In genomic region chr2:161233858-161234431, GRCh38 we compare ENCODE assay signal across 13 cellular contexts.
DNase-seq lines count a peak whose midpoint lies in the region; ATAC-seq and FAIRE-seq lines count a peak whose summit lies in the region.
"Had no signal": no experiment of that assay in that cellular context is flagged by ENCODE, and none has a peak within 500 bp of the region (broad histone marks: within the 10 kb centered on the region; RNA-seq: fewer than 3 reads in every experiment).

No MANE protein-coding gene starts in this region.

- no peak for DNase-seq in activated naive CD4-positive, alpha-beta T cell (lab: John Stamatoyannopoulos, UW)
- DNase-seq in SW 1271 (lab: John Stamatoyannopoulos, UW): no peak
- DNase-seq in activated CD8-positive, alpha-beta T cell treated with anti-CD3 and anti-CD28 coated beads, Interleukin-2, amount 10 ng/mL, durations not matched to agents 7 days and 5 days: no peak
- DNase-seq: activated CD4-positive, alpha-beta T cell treated with anti-CD3 and anti-CD28 coated beads, Interleukin-2, amount 10 ng/mL, durations not matched to agents 7 days and 5 days; H9; NCI-H1105; NCI-H510A treated with DMSO at 0.1 percent for 48 hours; occipital lobe had no signal

- H3K9me3 Mint-ChIP-seq in activated CD8-positive, alpha-beta T cell treated with anti-CD3 and anti-CD28 coated beads, Interleukin-2, amount 10 ng/mL, durations not matched to agents 7 days and 5 days (ENCODE audit: insufficient read depth): no peaks in the 10 kb centered on the region
- H3K9me3 Mint-ChIP-seq: activated CD4-positive, alpha-beta T cell treated with anti-CD3 and anti-CD28 coated beads, Interleukin-2, amount 10 ng/mL, durations not matched to agents 7 days and 5 days; H9 had no signal

- POLR2A ChIA-PET in activated CD8-positive, alpha-beta T cell treated with anti-CD3 and anti-CD28 coated beads, Interleukin-2, amount 10 ng/mL, durations not matched to agents 7 days and 5 days (lab: Charles Lee): no interaction called here

- CTCF ChIA-PET in activated CD8-positive, alpha-beta T cell treated with anti-CD3 and anti-CD28 coated beads, Interleukin-2, amount 10 ng/mL, durations not matched to agents 7 days and 5 days (lab: Charles Lee): interaction anchor here (1.9 kb wide), 1 partner anchor 19 kb away, joined by 5 read pairs; no protein-coding TSS in a partner anchor

- ATAC-seq in GM18870 (IDR thresholded peaks at IDR 0.05; ENCODE audit: unreplicated experiment): peak; percentile 63
- ATAC-seq in HG02588 (IDR thresholded peaks at IDR 0.05; ENCODE audit: unreplicated experiment): peak; percentile 39
- peak; percentile 26 for ATAC-seq in HG03432 (IDR thresholded peaks at IDR 0.05; ENCODE audit: unreplicated experiment)
- no peak for ATAC-seq in activated CD8-positive, alpha-beta T cell treated with anti-CD3 and anti-CD28 coated beads, Interleukin-2, amount 10 ng/mL, durations not matched to agents 7 days and 5 days

- no peak overlapping the region for H3K4me3 Mint-ChIP-seq in activated CD8-positive, alpha-beta T cell treated with anti-CD3 and anti-CD28 coated beads, Interleukin-2, amount 10 ng/mL, durations not matched to agents 7 days and 5 days
- H3K4me3 Mint-ChIP-seq: activated CD4-positive, alpha-beta T cell treated with anti-CD3 and anti-CD28 coated beads, Interleukin-2, amount 10 ng/mL, durations not matched to agents 7 days and 5 days; CD14-positive monocyte; H9 had no signal

- peaks cover 23% of the 10 kb centered on the region for H3K4me1 Mint-ChIP-seq in activated CD8-positive, alpha-beta T cell treated with anti-CD3 and anti-CD28 coated beads, Interleukin-2, amount 10 ng/mL, durations not matched to agents 7 days and 5 days (ENCODE audit: low read depth)

- H3K36me3 Mint-ChIP-seq in activated CD8-positive, alpha-beta T cell treated with anti-CD3 and anti-CD28 coated beads, Interleukin-2, amount 10 ng/mL, durations not matched to agents 7 days and 5 days (ENCODE audit: low read depth): peaks cover 27% of the 10 kb centered on the region

- FAIRE-seq in islet of Langerhans (lab: Jason Lieb, UNC): peak; percentile 70

- peaks cover 4% of the 10 kb centered on the region for H3K27me3 Mint-ChIP-seq in activated CD8-positive, alpha-beta T cell treated with anti-CD3 and anti-CD28 coated beads, Interleukin-2, amount 10 ng/mL, durations not matched to agents 7 days and 5 days (ENCODE audit: low read depth)

- H3K27ac Mint-ChIP-seq in activated CD8-positive, alpha-beta T cell treated with anti-CD3 and anti-CD28 coated beads, Interleukin-2, amount 10 ng/mL, durations not matched to agents 7 days and 5 days: no peak overlapping the region
- H3K27ac Mint-ChIP-seq: activated CD4-positive, alpha-beta T cell treated with anti-CD3 and anti-CD28 coated beads, Interleukin-2, amount 10 ng/mL, durations not matched to agents 7 days and 5 days; CD14-positive monocyte; H9 had no signal
